Comparison of ENCODE assay signal across 18 cellular contexts in genomic region chr21:36627242-36627641, GRCh38.
DNase-seq lines count a peak whose midpoint lies in the region; ATAC-seq and TF ChIP-seq lines count a peak whose summit lies in the region.
"Had no signal": no experiment of that assay in that cellular context is flagged by ENCODE, and none has a peak within 500 bp of the region (broad histone marks: within the 10 kb centered on the region; RNA-seq: fewer than 3 reads in every experiment).

No MANE protein-coding gene starts in this region.

- no peaks in the 10 kb centered on the region for H3F3A ChIP-seq in PC-3 (ENCODE audit: low read length, unreplicated experiment)

- H4K20me1 ChIP-seq in PC-3 (ENCODE audit: low read length) (no peaks in the 10 kb centered on the region), mammary epithelial cell (ENCODE audit: insufficient read depth, low read length) (no peaks in the 10 kb centered on the region)

- in situ Hi-C loops in mammary epithelial cell (cut with MboI; ENCODE audit: low sequenced_read_pairs in 2 of 2) = no loop called here

- H3K4me3 ChIP-seq in PC-3 (ENCODE audit: low read length) = no peak overlapping the region
- no peak overlapping the region for H3K4me3 ChIP-seq in mammary epithelial cell (replicated peaks in 1 of 3; ENCODE audit: insufficient read depth in 1 of 3, low read depth in 2 of 3, low read length in 3 of 3)
- no peak overlapping the region for H3K4me3 ChIP-seq in kidney epithelial cell (ENCODE audit: low read depth, low read length)
- no peak overlapping the region for H3K4me3 ChIP-seq in left lung
- H3K4me3 ChIP-seq: colonic mucosa, sigmoid colon, stomach had no signal

- H2AFZ ChIP-seq in PC-3 (ENCODE audit: low read length) (peak overlapping the region; percentile 4), mammary epithelial cell (ENCODE audit: low read depth, low read length) (no peak overlapping the region)

- CTCF ChIA-PET in PC-3 (lab: Charles Lee) (no interaction called here), mammary epithelial cell (lab: Charles Lee; ENCODE audit: low non-redundant PET) (no interaction called here)

- no peaks in the 10 kb centered on the region for H3K9me3 ChIP-seq in PC-3 (ENCODE audit: low read length)
- H3K9me3 ChIP-seq in mammary epithelial cell (replicated peaks; ENCODE audit: insufficient read depth, low read length) = no peaks in the 10 kb centered on the region
- no peaks in the 10 kb centered on the region for H3K9me3 ChIP-seq in left lung
- H3K9me3 ChIP-seq: colonic mucosa, stomach had no signal

- H3K27ac ChIP-seq in PC-3 (ENCODE audit: low read length) (peak overlapping the region; percentile 90), mammary epithelial cell (ENCODE audit: insufficient read depth, low read depth, low read length) (no peak overlapping the region), left lung (no peak overlapping the region)
- H3K27ac ChIP-seq: colonic mucosa, sigmoid colon, stomach had no signal

- H3K4me2 ChIP-seq in PC-3 (ENCODE audit: low read length) (peak overlapping the region; percentile 18), mammary epithelial cell (ENCODE audit: insufficient read depth, low read depth, low read length) (no peak overlapping the region)

- TSS peak; percentile 87 for BruUV-seq in PC-3 (replicated peaks; lab: Mats Ljungman, UMichigan)
- BruUV-seq in mammary epithelial cell (replicated peaks; lab: Mats Ljungman, UMichigan) = no TSS peak

- H3K9me2 ChIP-seq in PC-3 (replicated peaks; ENCODE audit: low read length) = no peaks in the 10 kb centered on the region

- WGBS in mammary epithelial cell (ENCODE audit: low coverage, missing lambda C conversion rate) = 68% methylated on average over 5 of the region's 5 CpGs

- DNase-seq in AG20443 (ENCODE audit: low spot score) (peak; percentile 28), PC-3 (peak; percentile 96), mammary epithelial cell (peak; percentile 33), kidney epithelial cell (ENCODE audit: low read depth) (peak; percentile 28), left lung (no peak), NCI-H2107 treated with DMSO at 0.1 percent for 48 hours (lab: John Stamatoyannopoulos, UW; ENCODE audit: unreplicated experiment) (no peak)
- DNase-seq: activated CD4-positive, alpha-beta T cell treated with anti-CD3 and anti-CD28 coated beads for 4 hours; activated naive CD4-positive, alpha-beta T cell treated with Interleukin-2 at 50 U/mL for 16 hours; aorta; colonic mucosa; COR-L47; NCI-H1436 treated with DMSO at 0.1 percent for 48 hours; NCI-H774; sigmoid colon; stimulated activated CD4-positive, alpha-beta T cell treated with anti-CD3 and anti-CD28 coated beads, Interleukin-1b, Interleukin-23, amount 100 ng/mL, for 48 hours; stomach had no signal

- H3K27me3 ChIP-seq in PC-3 (ENCODE audit: low read length) (no peaks in the 10 kb centered on the region), mammary epithelial cell (ENCODE audit: insufficient read depth, low read length) (no peaks in the 10 kb centered on the region), kidney epithelial cell (ENCODE audit: control insufficient read depth, insufficient read depth, low read length) (peaks cover 10% of the 10 kb centered on the region), left lung (peaks cover 0 to 50% of the 10 kb centered on the region in 2 donors)

- H3K4me1 ChIP-seq in PC-3 (ENCODE audit: insufficient read depth, low read length) = peaks cover 16% of the 10 kb centered on the region
- peaks cover 3% of the 10 kb centered on the region for H3K4me1 ChIP-seq in mammary epithelial cell (ENCODE audit: insufficient read depth, low read length)
- H3K4me1 ChIP-seq in left lung = no peaks in the 10 kb centered on the region
- H3K4me1 ChIP-seq: colonic mucosa, sigmoid colon had no signal

- H3K36me3 ChIP-seq in PC-3 (ENCODE audit: low read depth, low read length) (no peaks in the 10 kb centered on the region), mammary epithelial cell (ENCODE audit: insufficient read depth, low read length) (no peaks in the 10 kb centered on the region), kidney epithelial cell (ENCODE audit: control insufficient read depth, insufficient read depth, low read length) (no peaks in the 10 kb centered on the region), left lung (no peaks in the 10 kb centered on the region)
- H3K36me3 ChIP-seq: colonic mucosa, sigmoid colon, stomach had no signal

- dilution Hi-C loops in mammary epithelial cell (cut with HindIII; ENCODE audit: low sequenced_read_pairs) = loop anchor here (5.0 to 10.0 kb wide), 3 partner anchors 40 to 138 kb away; no protein-coding TSS in a partner anchor

- no peak for TF ChIP-seq CTCF in PC-3 (conservative IDR thresholded peaks at IDR 0.05; ENCODE audit: low read depth, low read length)
- TF ChIP-seq CTCF in mammary epithelial cell (conservative IDR thresholded peaks at IDR 0.05 in 1 of 2, IDR thresholded peaks at IDR 0.05 in 1 of 2; ENCODE audit: extremely low read depth in 1 of 2, insufficient read depth in 1 of 2, low read depth in 1 of 2, low read length in 2 of 2) = no peak
- TF ChIP-seq CTCF in kidney epithelial cell (IDR thresholded peaks at IDR 0.05; ENCODE audit: insufficient read depth, low read length, poor library complexity, severe bottlenecking) = no peak
- TF ChIP-seq CTCF in left lung (IDR thresholded peaks at IDR 0.05) = no peak

- H3K9ac ChIP-seq in PC-3 (ENCODE audit: low read length) (peak overlapping the region; percentile 69), mammary epithelial cell (ENCODE audit: insufficient read depth, low read length) (no peak overlapping the region)

- POLR2A ChIA-PET in PC-3 (lab: Charles Lee; ENCODE audit: unreplicated experiment) = no interaction called here

- H3K79me2 ChIP-seq in PC-3 (ENCODE audit: low read length) = no peaks in the 10 kb centered on the region
- no peaks in the 10 kb centered on the region for H3K79me2 ChIP-seq in mammary epithelial cell (ENCODE audit: insufficient read depth, low read length)

- intact Hi-C loops in PC-3 (cut with micrococcal nuclease) (no loop called here), mammary epithelial cell (cut with micrococcal nuclease) (no loop called here), left lung (cut with DNase I) (no loop called here)

- ATAC-seq in PC-3 (peak; percentile 88), HG03139 (IDR thresholded peaks at IDR 0.05; ENCODE audit: unreplicated experiment) (no peak), GM19452 (IDR thresholded peaks at IDR 0.05; ENCODE audit: unreplicated experiment) (no peak), left lung (no peak)

Comparison
In these comparisons a context has a peak if more than half of its experiments do, and no peak if none do; other contexts are left out.
1. DNase-seq: peak in AG20443 (single experiment), PC-3 (single experiment), mammary epithelial cell (single experiment) and kidney epithelial cell (single experiment); none in left lung (0 of 2) and NCI-H2107 treated with DMSO at 0.1 percent for 48 hours (single experiment).